1 cellular context compared by ENCODE assay signal in the genomic region with DNA sequence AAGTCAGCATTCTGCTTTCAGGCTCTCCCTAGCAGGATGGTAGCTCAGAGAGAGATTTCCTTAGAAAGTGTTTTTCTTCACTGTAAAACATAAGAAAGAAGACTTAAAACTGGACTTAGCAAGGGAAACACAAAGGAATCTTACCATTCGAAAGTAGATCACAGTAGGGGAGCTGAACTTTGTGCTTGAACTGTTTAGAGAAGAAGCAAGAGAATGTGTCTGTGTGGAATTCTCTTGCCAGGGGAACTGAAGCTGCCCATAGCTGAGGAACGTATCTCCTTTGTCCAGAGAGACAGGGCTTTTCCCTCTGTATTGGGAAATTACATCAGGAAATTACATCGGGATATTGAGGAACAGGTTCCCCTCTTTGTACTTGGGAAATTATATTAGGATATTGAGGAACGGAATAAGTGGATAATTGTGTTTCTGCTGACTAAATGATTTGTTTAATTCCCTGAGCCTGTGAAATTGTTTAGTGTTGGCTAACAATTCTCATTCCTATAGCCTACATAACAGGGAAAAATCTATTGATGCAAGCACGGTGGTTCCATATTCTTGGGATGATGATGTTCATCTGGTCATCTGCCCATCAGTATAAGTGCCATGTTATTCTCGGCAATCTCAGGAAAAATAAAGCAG.
TF ChIP-seq lines count a peak whose summit lies in the region.

No MANE protein-coding gene starts in this region.

TF ChIP-seq in HepG2, 621 proteins besides CTCF, POLR2A, EP300 and RAD21:
- TF ChIP-seq CEBPB (IDR thresholded peaks at IDR 0.05; ENCODE audit: borderline replicate concordance, low read depth, low read length) (peak; percentile 4; the same call in 1 of the 2 replicates), ARID5B (CRISPR knock-in tag; IDR thresholded peaks at IDR 0.05) (0 out of 2 replicates have a peak, but pooled peaks have one; percentile 18), TOE1 (CRISPR knock-in tag; IDR thresholded peaks at IDR 0.05) (no peak), BCL6 (CRISPR knock-in tag; IDR thresholded peaks at IDR 0.05) (0 out of 2 replicates have a peak, but pooled peaks have one; percentile 6), HNF4A (CRISPR knock-in tag; IDR thresholded peaks at IDR 0.05) (peak; percentile 51), GATAD2A (CRISPR knock-in tag; IDR thresholded peaks at IDR 0.05) (0 out of 2 replicates have a peak, but pooled peaks have one; percentile 12), PCBP1 (IDR thresholded peaks at IDR 0.05; ENCODE audit: borderline replicate concordance, low read depth, low read length) (no peak), MAFK (conservative IDR thresholded peaks at IDR 0.05 in 1 of 2, IDR thresholded peaks at IDR 0.05 in 1 of 2; ENCODE audit: low read length in 2 of 2) (peak; percentile 36 to 41; a peak in 3 of 4 replicates), ZNF234 (CRISPR knock-in tag; conservative IDR thresholded peaks at IDR 0.05) (no peak), MAFF (IDR thresholded peaks at IDR 0.05; ENCODE audit: low read depth, low read length) (peak; percentile 64), ASH2L (IDR thresholded peaks at IDR 0.05; ENCODE audit: insufficient read length, low read depth, low read length) (peak; percentile 15)
TF ChIP-seq in HepG2: peak in this region for 8.
